Comparison of ENCODE assay signal across 10 cellular contexts in genomic region chr11:60801194-60801593, GRCh38. TPM values are rescaled to one million over a fixed set of nuclear protein-coding genes. Genes with fewer than 3 reads are reported as not detected.
"Had no signal": no experiment of that assay in that cellular context is flagged by ENCODE, and none has a peak within 500 bp of the region (broad histone marks: within the 10 kb centered on the region; RNA-seq: fewer than 3 reads in every experiment).

No MANE protein-coding gene starts in this region.

- H3K27ac ChIP-seq: HL-60 had no signal

- H3K4me3 ChIP-seq: GM23338 had no signal

- H3K4me2 ChIP-seq: GM23338 had no signal

- H2AFZ ChIP-seq: GM23338 had no signal

- ATAC-seq: GM23338, HepG2 had no signal

- FAIRE-seq: H1, H54, HepG2 had no signal

- DNase-seq: H9, HCEC 1CT, KBM-7 had no signal

RNA-seq across cellular contexts. Expression of gene MS4A10, which starts 16.1 kb away (rescaled TPM):
- total RNA-seq: GM23338, H1, H9, HepG2, HT1080 had no signal
- polyA plus RNA-seq: GM23338, H1, HepG2, IgD-negative memory B cell had no signal

RNA-seq across cellular contexts. Expression of gene MS4A15, which starts 44.5 kb away (rescaled TPM):
- total RNA-seq: GM23338, HepG2, HT1080 had no signal
- polyA plus RNA-seq: HepG2, IgD-negative memory B cell had no signal

RNA-seq across cellular contexts. Expression of gene PTGDR2, which starts 54.6 kb away (rescaled TPM):
- total RNA-seq: H1, H9, HT1080 had no signal
